In the genomic region with DNA sequence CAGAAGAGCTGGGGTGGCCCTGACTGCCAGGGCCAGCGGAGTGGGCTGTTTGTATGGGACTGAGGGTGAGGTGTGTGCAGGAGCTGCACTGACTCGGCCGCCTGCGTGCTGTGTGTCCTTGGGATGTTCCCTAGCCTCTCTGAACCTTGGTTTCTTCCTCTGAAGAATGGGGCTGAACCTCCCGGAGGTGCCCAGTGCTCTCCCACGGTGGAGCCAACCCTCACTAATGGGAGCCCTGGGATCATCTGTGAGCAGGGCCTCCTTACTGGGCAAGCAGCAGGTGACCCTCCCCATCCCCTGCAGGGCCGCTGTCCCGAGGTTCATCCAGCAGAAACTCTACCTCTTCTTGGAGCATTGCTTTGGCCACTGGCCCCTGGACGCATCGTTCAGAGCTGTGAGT, we compare ENCODE assay signal across 23 cellular contexts. TPM values are rescaled to one million over a fixed set of nuclear protein-coding genes. Genes with fewer than 3 reads are reported as not detected.
"Had no signal": no experiment of that assay in that cellular context is flagged by ENCODE, and none has a peak within 500 bp of the region (broad histone marks: within the 10 kb centered on the region; RNA-seq: fewer than 3 reads in every experiment).

No MANE protein-coding gene starts in this region.

- DNase-seq: activated CD4-positive, alpha-beta memory T cell treated with anti-CD3 and anti-CD28 coated beads, Interleukin-2, amount 10 ng/mL, durations not matched to agents 7 days and 5 days; activated CD4-positive, alpha-beta T cell treated with anti-CD3 and anti-CD28 coated beads, Interleukin-2, amount 10 ng/mL, durations not matched to agents 24 days and 14 days; activated naive CD4-positive, alpha-beta T cell treated with Interleukin-2 at 50 U/mL for 16 hours; activated naive CD8-positive, alpha-beta T cell treated with anti-CD3 and anti-CD28 coated beads, Interleukin-2, amount 10 ng/mL, durations not matched to agents 7 days and 5 days; amniotic stem cell; head of caudate nucleus; hypothalamus; stimulated activated CD4-positive, alpha-beta T cell treated with anti-CD3 and anti-CD28 coated beads, Interleukin-2, amount 100 ng/mL, for 24 hours had no signal

- H3K27me3 ChIP-seq: breast epithelium, gastroesophageal sphincter, ovary, right atrium auricular region, upper lobe of left lung had no signal

- H3K36me3 Mint-ChIP-seq: natural killer cell treated with Interleukin-12 subunit alpha and Interleukin-12 subunit beta and Interleukin-15 and Interleukin-18, amount 100 ng/mL, for 72 hours had no signal

- H3K27ac ChIP-seq: breast epithelium, coronary artery, epithelial cell of prostate, gastroesophageal sphincter, ovary, psoas muscle, right atrium auricular region, skin epidermis, thoracic aorta, upper lobe of left lung had no signal

- H3K27me3 Mint-ChIP-seq: activated CD4-positive, alpha-beta memory T cell treated with anti-CD3 and anti-CD28 coated beads, Interleukin-2, amount 10 ng/mL, durations not matched to agents 7 days and 5 days; activated CD4-positive, alpha-beta T cell treated with anti-CD3 and anti-CD28 coated beads, Interleukin-2, amount 10 ng/mL, durations not matched to agents 24 days and 14 days; activated naive CD8-positive, alpha-beta T cell treated with anti-CD3 and anti-CD28 coated beads, Interleukin-2, amount 10 ng/mL, durations not matched to agents 7 days and 5 days; activated T-helper 17 cell treated with anti-CD3 and anti-CD28 coated beads, Interleukin-2, amount 50 U/mL, for 72 hours; natural killer cell treated with Interleukin-12 subunit alpha and Interleukin-12 subunit beta and Interleukin-15 and Interleukin-18, amount 100 ng/mL, for 72 hours; stimulated activated memory B cell treated with anti-CD40 and anti-IgM and Interleukin-4, amounts not matched to agents 10 μg/mL and 1 μg/mL and 100 μg/mL, for 72 hours had no signal

- H3K36me3 ChIP-seq: breast epithelium, ovary had no signal

- H3K9me3 ChIP-seq: breast epithelium, gastroesophageal sphincter, ovary, psoas muscle, right atrium auricular region, thoracic aorta, upper lobe of left lung had no signal

- H3K4me1 Mint-ChIP-seq: activated T-helper 17 cell treated with anti-CD3 and anti-CD28 coated beads, Interleukin-2, amount 50 U/mL, for 72 hours had no signal

- H3K27ac Mint-ChIP-seq: activated CD4-positive, alpha-beta memory T cell treated with anti-CD3 and anti-CD28 coated beads, Interleukin-2, amount 10 ng/mL, durations not matched to agents 7 days and 5 days; activated CD4-positive, alpha-beta T cell treated with anti-CD3 and anti-CD28 coated beads, Interleukin-2, amount 10 ng/mL, durations not matched to agents 24 days and 14 days; activated naive CD8-positive, alpha-beta T cell treated with anti-CD3 and anti-CD28 coated beads, Interleukin-2, amount 10 ng/mL, durations not matched to agents 7 days and 5 days; activated T-helper 17 cell treated with anti-CD3 and anti-CD28 coated beads, Interleukin-2, amount 50 U/mL, for 72 hours; natural killer cell treated with Interleukin-12 subunit alpha and Interleukin-12 subunit beta and Interleukin-15 and Interleukin-18, amount 100 ng/mL, for 72 hours; stimulated activated memory B cell treated with anti-CD40 and anti-IgM and Interleukin-4, amounts not matched to agents 10 μg/mL and 1 μg/mL and 100 μg/mL, for 72 hours had no signal

- H3K4me3 Mint-ChIP-seq: activated CD4-positive, alpha-beta memory T cell treated with anti-CD3 and anti-CD28 coated beads, Interleukin-2, amount 10 ng/mL, durations not matched to agents 7 days and 5 days; activated CD4-positive, alpha-beta T cell treated with anti-CD3 and anti-CD28 coated beads, Interleukin-2, amount 10 ng/mL, durations not matched to agents 24 days and 14 days; activated naive CD8-positive, alpha-beta T cell treated with anti-CD3 and anti-CD28 coated beads, Interleukin-2, amount 10 ng/mL, durations not matched to agents 7 days and 5 days; activated T-helper 17 cell treated with anti-CD3 and anti-CD28 coated beads, Interleukin-2, amount 50 U/mL, for 72 hours; natural killer cell treated with Interleukin-12 subunit alpha and Interleukin-12 subunit beta and Interleukin-15 and Interleukin-18, amount 100 ng/mL, for 72 hours; stimulated activated memory B cell treated with anti-CD40 and anti-IgM and Interleukin-4, amounts not matched to agents 10 μg/mL and 1 μg/mL and 100 μg/mL, for 72 hours had no signal

- H3K9me3 Mint-ChIP-seq: activated CD4-positive, alpha-beta memory T cell treated with anti-CD3 and anti-CD28 coated beads, Interleukin-2, amount 10 ng/mL, durations not matched to agents 7 days and 5 days; activated CD4-positive, alpha-beta T cell treated with anti-CD3 and anti-CD28 coated beads, Interleukin-2, amount 10 ng/mL, durations not matched to agents 24 days and 14 days; activated naive CD8-positive, alpha-beta T cell treated with anti-CD3 and anti-CD28 coated beads, Interleukin-2, amount 10 ng/mL, durations not matched to agents 7 days and 5 days; activated T-helper 17 cell treated with anti-CD3 and anti-CD28 coated beads, Interleukin-2, amount 50 U/mL, for 72 hours; natural killer cell treated with Interleukin-12 subunit alpha and Interleukin-12 subunit beta and Interleukin-15 and Interleukin-18, amount 100 ng/mL, for 72 hours; stimulated activated memory B cell treated with anti-CD40 and anti-IgM and Interleukin-4, amounts not matched to agents 10 μg/mL and 1 μg/mL and 100 μg/mL, for 72 hours had no signal

- H3K4me1 ChIP-seq: breast epithelium, gastroesophageal sphincter, psoas muscle, right atrium auricular region, upper lobe of left lung had no signal

- H3K4me3 ChIP-seq: breast epithelium, coronary artery, gastroesophageal sphincter, ovary, psoas muscle, right atrium auricular region, skin epidermis, thoracic aorta, upper lobe of left lung had no signal

- ATAC-seq: activated CD4-positive, CD25-positive, alpha-beta regulatory T cell treated with anti-CD3 and anti-CD28 coated beads, Interleukin-2, amount 50 U/mL, for 24 hours; activated T-helper 17 cell treated with anti-CD3 and anti-CD28 coated beads, Interleukin-2, amount 50 U/mL, for 72 hours; gastroesophageal sphincter had no signal

RNA-seq across cellular contexts. Expression of gene TUBA3D, which starts 40.1 kb away (rescaled TPM):
- total RNA-seq: activated CD4-positive, alpha-beta memory T cell treated with anti-CD3 and anti-CD28 coated beads, Interleukin-2, amount 10 ng/mL, durations not matched to agents 7 days and 5 days; activated CD4-positive, alpha-beta T cell treated with anti-CD3 and anti-CD28 coated beads, Interleukin-2, amount 10 ng/mL, durations not matched to agents 24 days and 14 days; activated naive CD8-positive, alpha-beta T cell treated with anti-CD3 and anti-CD28 coated beads, Interleukin-2, amount 10 ng/mL, durations not matched to agents 7 days and 5 days; activated T-helper 17 cell treated with anti-CD3 and anti-CD28 coated beads, Interleukin-2, amount 50 U/mL, for 72 hours; breast epithelium; gastroesophageal sphincter; natural killer cell treated with Interleukin-12 subunit alpha and Interleukin-12 subunit beta and Interleukin-15 and Interleukin-18, amount 100 ng/mL, for 72 hours; psoas muscle; T-helper 2 cell treated with Interferon-gamma antibody and Interleukin-4, amounts not matched to agents 100 ng/mL and 5 ng/mL, for 36 hours; thoracic aorta; upper lobe of left lung had no signal
